ENCODE assay signal across 13 cellular contexts in the genomic region with DNA sequence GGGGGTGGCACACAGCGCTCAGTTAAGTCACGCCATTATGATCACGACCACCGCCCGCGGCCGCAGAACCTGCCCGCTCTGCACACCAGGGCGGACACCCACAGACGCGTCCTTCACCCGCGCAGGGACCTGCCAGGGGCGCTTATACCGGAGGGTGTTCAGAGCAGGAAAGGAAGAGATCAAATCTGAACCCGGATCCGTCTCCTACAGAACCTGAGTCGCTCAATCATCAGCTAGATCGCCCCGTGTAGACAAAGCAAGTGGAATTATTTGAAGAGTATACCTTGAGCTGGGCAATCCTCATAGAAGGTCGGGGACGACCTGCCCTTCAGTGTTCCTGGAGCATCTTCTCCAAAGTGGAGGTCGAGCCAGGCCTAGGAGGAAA. TPM values are rescaled to one million over a fixed set of nuclear protein-coding genes. Genes with fewer than 3 reads are reported as not detected.
A peak's percentile ranks its signal among the peaks of the same experiment; 100 is the strongest.
DNase-seq lines count a peak whose midpoint lies in the region; ATAC-seq and TF ChIP-seq lines count a peak whose summit lies in the region.
"Had no signal": no experiment of that assay in that cellular context is flagged by ENCODE, and none has a peak within 500 bp of the region (broad histone marks: within the 10 kb centered on the region; RNA-seq: fewer than 3 reads in every experiment).

No MANE protein-coding gene starts in this region.

- H3K27ac ChIP-seq in spleen (peak overlapping the region in 7 of 8 donors; percentile 51 to 89 (median 84)), breast epithelium (no peak overlapping the region)

- H3K4me3 Mint-ChIP-seq in T-helper 2 cell treated with Interferon-gamma antibody and Interleukin-4, amounts not matched to agents 5 μg/mL and 100 μg/mL, for 36 hours, result peak overlapping the region; percentile 90
- peak overlapping the region; percentile 31 to 83 (median 80) for H3K4me3 Mint-ChIP-seq in T-cell

- H3K4me1 ChIP-seq in spleen (peaks cover 18 to 70% (median 38%) of the 10 kb centered on the region in 6 donors), breast epithelium (peaks cover 0 to under 1% of the 10 kb centered on the region in 2 donors)

- peaks cover 30% of the 10 kb centered on the region for H3K4me1 Mint-ChIP-seq in T-helper 2 cell treated with Interferon-gamma antibody and Interleukin-4, amounts not matched to agents 5 μg/mL and 100 μg/mL, for 36 hours (ENCODE audit: low read depth)
- H3K4me1 Mint-ChIP-seq in T-cell, result peaks cover 39 to 43% (median 42%) of the 10 kb centered on the region in 3 donors

- peak overlapping the region; percentile 98 for H3K27ac Mint-ChIP-seq in T-helper 2 cell treated with Interferon-gamma antibody and Interleukin-4, amounts not matched to agents 5 μg/mL and 100 μg/mL, for 36 hours
- peak overlapping the region; percentile 98 for H3K27ac Mint-ChIP-seq in T-cell

- H3K36me3 Mint-ChIP-seq in T-helper 2 cell treated with Interferon-gamma antibody and Interleukin-4, amounts not matched to agents 5 μg/mL and 100 μg/mL, for 36 hours (ENCODE audit: low read depth), result peaks cover 18% of the 10 kb centered on the region
- peaks cover 14% of the 10 kb centered on the region for H3K36me3 Mint-ChIP-seq in T-cell

- no peaks in the 10 kb centered on the region for H3K27me3 ChIP-seq in spleen (replicated peaks in 1 of 7)
- no peaks in the 10 kb centered on the region for H3K27me3 ChIP-seq in breast epithelium
- H3K27me3 ChIP-seq: tibial nerve had no signal

- no peaks in the 10 kb centered on the region for H3K9me3 Mint-ChIP-seq in T-helper 2 cell treated with Interferon-gamma antibody and Interleukin-4, amounts not matched to agents 5 μg/mL and 100 μg/mL, for 36 hours
- H3K9me3 Mint-ChIP-seq in T-cell, result no peaks in the 10 kb centered on the region

- H3K4me3 ChIP-seq in spleen, result peak overlapping the region in 1 of 8 donors; percentile 52
- no peak overlapping the region for H3K4me3 ChIP-seq in breast epithelium
- H3K4me3 ChIP-seq: mucosa of descending colon, tibial nerve had no signal

- no peak for DNase-seq in T-helper 2 cell treated with Interferon-gamma antibody and Interleukin-4, amounts not matched to agents 5 μg/mL and 100 μg/mL, for 36 hours (ENCODE audit: low spot score)
- DNase-seq in T-helper 2 cell, result no peak
- DNase-seq in T-cell, result no peak
- DNase-seq in spleen, result peak; percentile 80
- no peak for DNase-seq in NCI-H2081 treated with DMSO at 0.1 percent for 48 hours (lab: John Stamatoyannopoulos, UW)
- no peak for DNase-seq in breast epithelium (ENCODE audit: low spot score in 2 of 2)
- DNase-seq in NCI-H1105 (lab: John Stamatoyannopoulos, UW), result no peak
- DNase-seq: 8988T, amygdala, MM.1S had no signal

- no peaks in the 10 kb centered on the region for H3K27me3 Mint-ChIP-seq in T-helper 2 cell treated with Interferon-gamma antibody and Interleukin-4, amounts not matched to agents 5 μg/mL and 100 μg/mL, for 36 hours (ENCODE audit: low read depth)
- no peaks in the 10 kb centered on the region for H3K27me3 Mint-ChIP-seq in T-cell

- ATAC-seq in T-cell (replicated peaks in 1 of 4) (no peak), esophagus mucosa (peak; percentile 23)

- no peaks in the 10 kb centered on the region for H3K9me3 ChIP-seq in spleen
- H3K9me3 ChIP-seq in breast epithelium, result no peaks in the 10 kb centered on the region
- H3K9me3 ChIP-seq: mucosa of descending colon, tibial nerve had no signal

- no peak for TF ChIP-seq CTCF in spleen (IDR thresholded peaks at IDR 0.05 in 8 of 11, conservative IDR thresholded peaks at IDR 0.05 in 3 of 11)
- TF ChIP-seq CTCF in breast epithelium (IDR thresholded peaks at IDR 0.05), result no peak

- TF ChIP-seq POLR2A in spleen (IDR thresholded peaks at IDR 0.05) (no peak), breast epithelium (IDR thresholded peaks at IDR 0.05) (no peak)

- POLR2A ChIA-PET in T-cell (lab: Charles Lee), result no interaction called here

- CTCF ChIA-PET in T-cell (lab: Charles Lee), result no interaction called here

- H3K36me3 ChIP-seq in spleen, result no peaks in the 10 kb centered on the region
- H3K36me3 ChIP-seq in breast epithelium, result no peaks in the 10 kb centered on the region
- H3K36me3 ChIP-seq: tibial nerve had no signal

- WGBS in spleen, 5 donors, result 95 to 98% (median 96%) methylated on average over 23 of the region's 23 CpGs

- intact Hi-C loops in spleen (cut with DNase I; ENCODE audit: low total_unique reads), result no loop called here
- intact Hi-C loops in breast epithelium (cut with DNase I; ENCODE audit: low total_unique reads), result no loop called here

RNA-seq across cellular contexts. Expression of a gene that starts 14.4 kb away (rescaled TPM):
- total RNA-seq in T-cell (10 to 100 TPM; 57.6 to 92.4 (median 87.5) TPM), esophagus mucosa (30.4 TPM), spleen (10 to 100 TPM; 58.7 to 90.1 (median 87.5) TPM), breast epithelium (10 to 100 TPM; 22.4 to 54.7 (median 48.3) TPM)
- 10 to 100 TPM; 15.1 to 20.4 (median 15.3) TPM for polyA plus RNA-seq in spleen

Comparison
In these comparisons a context has a peak if more than half of its experiments do, and no peak if none do; other contexts are left out.
1. H3K27ac ChIP-seq: peak in spleen (7 of 8); none in breast epithelium (0 of 2).